Comparison of ENCODE assay signal across 8 cellular contexts in the genomic region with DNA sequence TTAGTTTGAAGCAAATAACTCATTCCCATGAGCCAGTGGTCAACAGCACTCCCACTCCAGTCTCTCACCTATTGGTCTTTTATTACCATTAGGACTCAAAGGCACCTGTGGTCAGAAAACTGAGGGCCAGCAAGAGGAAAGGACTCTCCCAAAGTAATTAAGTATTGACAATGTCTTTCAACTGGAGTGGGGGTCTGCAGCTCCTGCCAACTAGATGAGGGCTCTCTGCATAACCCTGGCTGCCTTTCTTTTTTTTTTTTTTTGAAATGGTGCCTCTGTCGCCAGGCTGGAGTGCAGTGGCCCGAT. TPM values are rescaled to one million over a fixed set of nuclear protein-coding genes. Genes with fewer than 3 reads are reported as not detected.
DNase-seq lines count a peak whose midpoint lies in the region; ATAC-seq and TF ChIP-seq lines count a peak whose summit lies in the region.

No MANE protein-coding gene starts in this region.

- peaks cover 2% of the 10 kb centered on the region; the same call in 1 of the 3 replicates for H3K36me3 Mint-ChIP-seq in GM23338 (ENCODE audit: low read depth)

- 0 out of 2 replicates have a peak, but pooled peaks cover 3% of the 10 kb centered on the region for H3F3A ChIP-seq in GM23338 (replicated peaks; ENCODE audit: low read depth)

- H3K4me1 Mint-ChIP-seq in GM23338: peaks cover 13% of the 10 kb centered on the region

- H3K36me3 ChIP-seq in GM23338 (ENCODE audit: insufficient read depth) (no peaks in the 10 kb centered on the region), SJCRH30 (peaks cover 6% of the 10 kb centered on the region), skeletal muscle satellite cell (ENCODE audit: insufficient read depth, low read length) (no peaks in the 10 kb centered on the region)

- peak; percentile 12 for DNase-seq in GM23338 (ENCODE audit: low spot score)
- DNase-seq in SJCRH30: no peak
- DNase-seq in epithelial cell of esophagus (ENCODE audit: low read depth): no peak
- DNase-seq in effector CD8-positive, alpha-beta T cell (lab: John Stamatoyannopoulos, UW): no peak
- DNase-seq in GM03348 (ENCODE audit: low spot score): no peak
- DNase-seq in NCI-H82 treated with DMSO at 0.1 percent for 48 hours (lab: John Stamatoyannopoulos, UW; ENCODE audit: unreplicated experiment): no peak

- peak overlapping the region; percentile 39; the same call in 1 of the 2 replicates for H2AFZ ChIP-seq in GM23338

- H3K9me2 ChIP-seq in GM23338 (ENCODE audit: insufficient read depth): no peaks in the 10 kb centered on the region

- peak overlapping the region; percentile 91 for H3K27ac Mint-ChIP-seq in GM23338

- H3K27me3 ChIP-seq in GM23338 (ENCODE audit: insufficient read depth): no peaks in the 10 kb centered on the region
- no peaks in the 10 kb centered on the region for H3K27me3 ChIP-seq in SJCRH30
- no peaks in the 10 kb centered on the region for H3K27me3 ChIP-seq in skeletal muscle satellite cell (ENCODE audit: control insufficient read depth, insufficient read depth, low read length)

- H3K4me3 Mint-ChIP-seq in GM23338: peak overlapping the region; percentile 98; the same call in 2 of the 3 replicates

- H3K79me2 ChIP-seq in GM23338 (replicated peaks; ENCODE audit: insufficient read depth): peaks cover 41% of the 10 kb centered on the region

- H3K4me1 ChIP-seq in GM23338 (ENCODE audit: insufficient read depth) (peaks cover 10% of the 10 kb centered on the region), SJCRH30 (peaks cover 31% of the 10 kb centered on the region), skeletal muscle satellite cell (ENCODE audit: control insufficient read depth, insufficient read depth, low read length) (peaks cover 26% of the 10 kb centered on the region)

- peak overlapping the region; percentile 20 for H3K9ac ChIP-seq in skeletal muscle satellite cell (ENCODE audit: low read depth, low read length)

- H3K27ac ChIP-seq in GM23338 (ENCODE audit: low read depth) (0 out of 2 replicates have a peak overlapping the region, but pooled peaks have one; percentile 0), SJCRH30 (peak overlapping the region; percentile 86)

- no peaks in the 10 kb centered on the region for H3K9me3 Mint-ChIP-seq in GM23338

- H3K4me2 ChIP-seq in GM23338 (no peak overlapping the region), skeletal muscle satellite cell (ENCODE audit: low read length) (peak overlapping the region; percentile 56)

- peaks cover 15% of the 10 kb centered on the region for H4K20me1 ChIP-seq in GM23338 (replicated peaks; ENCODE audit: insufficient read depth)

- H3K9me3 ChIP-seq in SJCRH30 (replicated peaks): no peaks in the 10 kb centered on the region
- H3K9me3 ChIP-seq in skeletal muscle satellite cell (replicated peaks; ENCODE audit: low read length): no peaks in the 10 kb centered on the region

- ATAC-seq in GM23338 (no peak), esophagus mucosa (no peak)

- H3K27me3 Mint-ChIP-seq in GM23338 (ENCODE audit: insufficient read depth, low read depth, poor library complexity): peaks cover 6% of the 10 kb centered on the region

- TF ChIP-seq CTCF in GM23338 (conservative IDR thresholded peaks at IDR 0.05; ENCODE audit: low read depth in 2 of 2): no peak
- no peak for TF ChIP-seq CTCF in epithelial cell of esophagus (IDR thresholded peaks at IDR 0.05; ENCODE audit: insufficient read depth, low read depth, low read length, missing control alignments)

- H3K4me3 ChIP-seq in GM23338 (no peak overlapping the region), SJCRH30 (peak overlapping the region; percentile 90), epithelial cell of esophagus (ENCODE audit: low read length) (peak overlapping the region; percentile 16), skeletal muscle satellite cell (ENCODE audit: low read length) (peak overlapping the region; percentile 8)

TF ChIP-seq in GM23338, 12 proteins besides CTCF, POLR2A, EP300 and RAD21:
- no peak for TF ChIP-seq POLR2AphosphoS5 (IDR thresholded peaks at IDR 0.05; ENCODE audit: low read depth)
- TF ChIP-seq, protein P1, sequence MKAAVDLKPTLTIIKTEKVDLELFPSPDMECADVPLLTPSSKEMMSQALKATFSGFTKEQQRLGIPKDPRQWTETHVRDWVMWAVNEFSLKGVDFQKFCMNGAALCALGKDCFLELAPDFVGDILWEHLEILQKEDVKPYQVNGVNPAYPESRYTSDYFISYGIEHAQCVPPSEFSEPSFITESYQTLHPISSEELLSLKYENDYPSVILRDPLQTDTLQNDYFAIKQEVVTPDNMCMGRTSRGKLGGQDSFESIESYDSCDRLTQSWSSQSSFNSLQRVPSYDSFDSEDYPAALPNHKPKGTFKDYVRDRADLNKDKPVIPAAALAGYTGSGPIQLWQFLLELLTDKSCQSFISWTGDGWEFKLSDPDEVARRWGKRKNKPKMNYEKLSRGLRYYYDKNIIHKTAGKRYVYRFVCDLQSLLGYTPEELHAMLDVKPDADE (IDR thresholded peaks at IDR 0.05): no peak
- no peak for TF ChIP-seq EZH2 (IDR thresholded peaks at IDR 0.05; ENCODE audit: low read depth, unreplicated experiment)
- TF ChIP-seq JUNB (IDR thresholded peaks at IDR 0.05; ENCODE audit: unreplicated experiment): no peak
- no peak for TF ChIP-seq STAT1 (IDR thresholded peaks at IDR 0.05; ENCODE audit: unreplicated experiment)
TF ChIP-seq in GM23338: peak in this region for 0.

RNA-seq across cellular contexts. Expression of a gene that starts 0.6 kb away (rescaled TPM):
- 65.7 and 74.1 TPM in 2 replicates for total RNA-seq in GM23338 (2014; rRNA removed; shearing (Covaris generic))
- polyA plus RNA-seq in GM23338 (2016; fragmentation: Nextera tagmentation; extraction: Ambion mirVana): 46.1 and 50.7 TPM in 2 replicates
- 65.7 and 75.9 TPM in 2 replicates for total RNA-seq in SJCRH30 (2014; rRNA removed; shearing (Covaris generic))
- total RNA-seq in skeletal muscle satellite cell (2012; rRNA removed): 34.7 and 47.1 TPM in 2 replicates
- 31.6 TPM for total RNA-seq in esophagus mucosa
